In the genomic region with DNA sequence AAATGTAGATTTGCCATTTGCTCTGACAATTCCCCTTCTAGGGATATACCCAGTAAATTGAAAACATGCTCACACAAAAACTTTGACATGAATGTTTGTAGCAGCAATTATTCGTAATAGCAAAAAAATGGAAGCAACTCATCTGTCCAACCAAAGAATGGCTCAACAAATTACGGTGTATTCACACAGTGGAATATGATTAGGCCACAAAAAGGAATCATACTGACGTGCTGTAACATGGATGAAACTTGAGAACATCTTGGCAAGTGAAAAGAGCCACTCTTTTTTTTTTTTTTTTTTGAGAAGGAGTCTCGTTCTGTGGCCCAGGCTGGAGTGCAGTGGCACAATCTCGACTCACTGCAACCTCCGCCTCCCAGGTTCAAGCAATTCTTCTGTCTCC, we compare ENCODE assay signal across 19 cellular contexts.
"Had no signal": no experiment of that assay in that cellular context is flagged by ENCODE, and none has a peak within 500 bp of the region (broad histone marks: within the 10 kb centered on the region; RNA-seq: fewer than 3 reads in every experiment).

No MANE protein-coding gene starts in this region.

- DNase-seq: activated CD4-positive, alpha-beta memory T cell treated with anti-CD3 and anti-CD28 coated beads, Interleukin-2, amount 10 ng/mL, durations not matched to agents 7 days and 5 days; activated CD4-positive, alpha-beta T cell treated with anti-CD3 and anti-CD28 coated beads for 48 hours; activated CD4-positive, CD25-positive, alpha-beta regulatory T cell; activated naive CD4-positive, alpha-beta T cell; activated naive CD8-positive, alpha-beta T cell treated with anti-CD3 and anti-CD28 coated beads for 36 hours; activated T-cell treated with anti-CD3 and anti-CD28 coated beads, Interleukin-2, amount 50 U/mL, for 1 hour; amniotic stem cell; dermis blood vessel endothelial cell; effector memory CD4-positive, alpha-beta T cell; foreskin melanocyte; left lung; nephron progenitor cell; occipital lobe; retina; spleen; stimulated activated CD4-positive, alpha-beta T cell treated with anti-CD3 and anti-CD28 coated beads, Interleukin-4, amount 100 ng/mL, for 4 hours; testis had no signal

- ATAC-seq: activated T-helper 17 cell treated with anti-CD3 and anti-CD28 coated beads, Interleukin-2, amount 50 U/mL, for 72 hours; left lung; stimulated activated memory B cell treated with anti-CD40 and anti-IgM and Interleukin-4, amounts not matched to agents 10 μg/mL and 1 μg/mL and 100 μg/mL, for 72 hours had no signal

- H3K4me3 ChIP-seq: left lung, spleen, testis had no signal

- H3K27ac ChIP-seq: left lung, spleen, testis had no signal
